In the genomic region with DNA sequence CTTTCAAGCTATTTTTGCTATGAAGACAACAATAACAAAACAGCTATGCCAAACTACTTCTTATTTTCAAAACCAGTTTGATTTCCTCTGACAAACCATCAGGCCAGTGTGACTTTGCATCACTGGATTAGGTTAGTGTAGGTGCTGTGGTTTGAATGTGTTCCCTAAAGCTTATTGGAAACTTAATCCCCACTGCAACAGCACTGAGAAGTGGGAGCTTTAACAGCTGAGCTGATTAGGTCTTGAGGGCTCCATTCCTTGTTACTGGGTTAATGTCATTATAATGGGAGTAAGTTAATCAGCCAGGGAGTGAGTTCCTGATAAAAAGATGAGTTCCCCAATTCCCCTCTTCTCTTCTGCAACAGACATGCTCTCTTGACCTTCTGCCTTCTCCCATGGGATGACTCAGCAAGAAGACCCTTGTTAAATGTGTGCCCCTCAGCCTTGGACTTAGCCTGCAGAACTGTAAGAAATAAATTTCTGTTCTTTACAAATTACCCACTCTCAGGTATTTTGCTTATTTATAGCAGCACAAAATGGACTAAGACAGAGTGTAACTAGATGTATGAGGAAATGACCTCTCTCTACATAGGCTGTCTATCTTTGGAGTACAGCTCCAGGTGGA, we compare ENCODE assay signal across 24 cellular contexts.
DNase-seq lines count a peak whose midpoint lies in the region; ATAC-seq and TF ChIP-seq lines count a peak whose summit lies in the region.
"Had no signal": no experiment of that assay in that cellular context is flagged by ENCODE, and none has a peak within 500 bp of the region (broad histone marks: within the 10 kb centered on the region; RNA-seq: fewer than 3 reads in every experiment).

No MANE protein-coding gene starts in this region.

- no peak overlapping the region for H3K4me3 ChIP-seq in DND-41 (ENCODE audit: low read depth in 1 of 2, low read length in 2 of 2)
- no peak overlapping the region for H3K4me3 ChIP-seq in IMR-90 (ENCODE audit: insufficient read depth, low read depth, low read length)
- no peak overlapping the region for H3K4me3 ChIP-seq in WERI-Rb-1 (ENCODE audit: low read depth, low read length)
- no peak overlapping the region for H3K4me3 ChIP-seq in neural progenitor cell
- H3K4me3 ChIP-seq: GM12878, MG63 had no signal

- H4K91ac ChIP-seq in IMR-90 (ENCODE audit: insufficient read depth, low read depth, low read length), result no peak overlapping the region

- no peak overlapping the region for H3K14ac ChIP-seq in IMR-90 (replicated peaks; ENCODE audit: low read depth, low read length)

- H2BK20ac ChIP-seq in IMR-90 (ENCODE audit: low read depth, low read length), result no peak overlapping the region

- no peak overlapping the region for H3K4me3 Mint-ChIP-seq in neural progenitor cell
- no peak overlapping the region for H3K4me3 Mint-ChIP-seq in effector memory CD8-positive, alpha-beta T cell
- H3K4me3 Mint-ChIP-seq: CD14-positive monocyte, HFFc6 had no signal

- no peak overlapping the region for H3K18ac ChIP-seq in IMR-90 (ENCODE audit: low read depth, low read length)

- H4K20me1 ChIP-seq in DND-41 (ENCODE audit: insufficient read depth, low read length), result no peaks in the 10 kb centered on the region
- no peaks in the 10 kb centered on the region for H4K20me1 ChIP-seq in IMR-90 (ENCODE audit: insufficient read depth, low read length)
- no peaks in the 10 kb centered on the region for H4K20me1 ChIP-seq in neural progenitor cell (ENCODE audit: low read depth)

- no peaks in the 10 kb centered on the region for H3K79me1 ChIP-seq in IMR-90 (ENCODE audit: low read depth in 1 of 2, low read length in 2 of 2)

- H2BK5ac ChIP-seq in IMR-90 (ENCODE audit: low read depth, low read length, poor library complexity, severe bottlenecking), result no peak overlapping the region

- dilution Hi-C loops in IMR-90 (cut with HindIII; ENCODE audit: low sequenced_read_pairs, unreplicated experiment), result no loop called here

- H3K4me2 ChIP-seq in DND-41 (ENCODE audit: insufficient read depth, low read length) (no peak overlapping the region), IMR-90 (ENCODE audit: low read depth, low read length) (no peak overlapping the region), neural progenitor cell (peak overlapping the region; percentile 31)

- H3K27me3 Mint-ChIP-seq in neural progenitor cell (ENCODE audit: insufficient read depth, low read depth), result no peaks in the 10 kb centered on the region
- peaks cover 0 to 8% of the 10 kb centered on the region in 2 donors for H3K27me3 Mint-ChIP-seq in effector memory CD8-positive, alpha-beta T cell

- H3K9me3 Mint-ChIP-seq in neural progenitor cell, result no peaks in the 10 kb centered on the region
- peaks cover 3 to 13% of the 10 kb centered on the region in 2 donors for H3K9me3 Mint-ChIP-seq in effector memory CD8-positive, alpha-beta T cell

- H4K8ac ChIP-seq in IMR-90 (ENCODE audit: low read depth in 2 of 2, low read length in 2 of 2), result no peak overlapping the region

- no peak overlapping the region for H3K4ac ChIP-seq in IMR-90 (ENCODE audit: low read depth, low read length)

- H2BK15ac ChIP-seq in IMR-90 (ENCODE audit: low read depth, low read length), result no peak overlapping the region

- no peak overlapping the region for H2AK5ac ChIP-seq in IMR-90 (ENCODE audit: low read depth, low read length)

- no peak for TF ChIP-seq RAD21 in IMR-90 (IDR thresholded peaks at IDR 0.05; ENCODE audit: low read length)

- H3K36me3 ChIP-seq in DND-41 (ENCODE audit: insufficient read depth, low read length) (no peaks in the 10 kb centered on the region), IMR-90 (ENCODE audit: control insufficient read depth, insufficient read depth, low read length) (no peaks in the 10 kb centered on the region), WERI-Rb-1 (no peaks in the 10 kb centered on the region), neural progenitor cell (no peaks in the 10 kb centered on the region)
- H3K36me3 ChIP-seq: MG63 had no signal

- no peak overlapping the region for H3K27ac Mint-ChIP-seq in neural progenitor cell
- no peak overlapping the region for H3K27ac Mint-ChIP-seq in effector memory CD8-positive, alpha-beta T cell
- H3K27ac Mint-ChIP-seq: CD14-positive monocyte, HFFc6 had no signal

- H3K4me1 ChIP-seq in DND-41 (ENCODE audit: insufficient read depth, low read length) (peaks cover 11% of the 10 kb centered on the region), IMR-90 (ENCODE audit: control insufficient read depth, insufficient read depth, low read length) (no peaks in the 10 kb centered on the region), neural progenitor cell (peaks cover 19% of the 10 kb centered on the region)

- peak overlapping the region; percentile 33 for H2AFZ ChIP-seq in DND-41 (ENCODE audit: low read depth, low read length)
- H2AFZ ChIP-seq in IMR-90 (replicated peaks; ENCODE audit: low read length, poor library complexity), result no peak overlapping the region
- H2AFZ ChIP-seq in neural progenitor cell (replicated peaks), result no peak overlapping the region

- TF ChIP-seq CTCF in DND-41 (IDR thresholded peaks at IDR 0.05; ENCODE audit: borderline replicate concordance, extremely low read depth, low read length, poor library complexity, severe bottlenecking) (no peak), IMR-90 (conservative IDR thresholded peaks at IDR 0.05; ENCODE audit: low read depth, low read length) (no peak), WERI-Rb-1 (IDR thresholded peaks at IDR 0.05; ENCODE audit: low read depth, low read length) (no peak), neural progenitor cell (IDR thresholded peaks at IDR 0.05) (no peak)

- H3K9ac ChIP-seq in DND-41 (ENCODE audit: low read depth, low read length) (no peak overlapping the region), IMR-90 (ENCODE audit: low read depth, low read length) (no peak overlapping the region), neural progenitor cell (no peak overlapping the region)

- POLR2A ChIA-PET in IMR-90 (lab: Charles Lee; ENCODE audit: unreplicated experiment), result no interaction called here

- in situ Hi-C loops in IMR-90 (cut with MboI; ENCODE audit: low sequenced_read_pairs), result no loop called here

- DNase-seq in DND-41, result no peak
- DNase-seq in IMR-90, result no peak
- DNase-seq in WERI-Rb-1, result peak; percentile 17
- DNase-seq in neural progenitor cell (ENCODE audit: low spot score), result peak; percentile 62
- DNase-seq in effector memory CD8-positive, alpha-beta T cell, result no peak
- no peak for DNase-seq in activated effector memory CD4-positive, alpha-beta T cell treated with Interleukin-2 at 50 U/mL for 16 hours
- DNase-seq: DMS 273 treated with DMSO at 0.1 percent for 48 hours, EL, GOT3, HFFc6, Karpas-422, MG63, NCI-H1048, NCI-H1436, NCI-H2029, NCI-H446 treated with DMSO at 0.1 percent for 48 hours, NCI-H748 treated with DMSO at 0.1 percent for 48 hours, PC-3, RPMI8226, SIG-M5, T-helper 1 cell had no signal

- no peak overlapping the region for H3K27ac ChIP-seq in DND-41 (ENCODE audit: low read length)
- H3K27ac ChIP-seq in IMR-90 (ENCODE audit: insufficient read depth, low read length), result no peak overlapping the region
- H3K27ac ChIP-seq in WERI-Rb-1, result no peak overlapping the region
- no peak overlapping the region for H3K27ac ChIP-seq in neural progenitor cell

- H3K56ac ChIP-seq in IMR-90 (ENCODE audit: extremely low read depth, insufficient read depth, low read length), result no peak overlapping the region

- no peaks in the 10 kb centered on the region for H3K9me1 ChIP-seq in IMR-90 (ENCODE audit: insufficient read depth, low read length)

- H3K9me3 ChIP-seq in DND-41 (ENCODE audit: insufficient read depth, low read length, severe bottlenecking), result no peaks in the 10 kb centered on the region
- H3K9me3 ChIP-seq in IMR-90 (ENCODE audit: control insufficient read depth, insufficient read depth, low read length), result no peaks in the 10 kb centered on the region
- H3K9me3 ChIP-seq in WERI-Rb-1 (ENCODE audit: severe bottlenecking), result no peaks in the 10 kb centered on the region
- no peaks in the 10 kb centered on the region for H3K9me3 ChIP-seq in neural progenitor cell (ENCODE audit: low read depth)
- H3K9me3 ChIP-seq: MG63 had no signal

- no TSS peak for BruUV-seq in IMR-90 (replicated peaks; lab: Mats Ljungman, UMichigan)

- H2BK120ac ChIP-seq in IMR-90 (ENCODE audit: low read depth, low read length), result no peak overlapping the region

- no peaks in the 10 kb centered on the region for H3K27me3 ChIP-seq in DND-41 (ENCODE audit: insufficient read depth, low read length, poor library complexity)
- peaks cover 2% of the 10 kb centered on the region; the same call in 1 of the 2 replicates for H3K27me3 ChIP-seq in IMR-90 (ENCODE audit: control insufficient read depth, insufficient read depth, low read length)
- H3K27me3 ChIP-seq in WERI-Rb-1 (ENCODE audit: insufficient read depth, low read depth, severe bottlenecking), result peaks cover 50% of the 10 kb centered on the region
- no peaks in the 10 kb centered on the region for H3K27me3 ChIP-seq in neural progenitor cell
- H3K27me3 ChIP-seq: MG63 had no signal

- H4K5ac ChIP-seq in IMR-90 (ENCODE audit: low read depth, low read length), result no peak overlapping the region

- H3K23ac ChIP-seq in IMR-90 (ENCODE audit: low read depth, low read length), result no peak overlapping the region

- no peak overlapping the region for H2AK9ac ChIP-seq in IMR-90 (replicated peaks; ENCODE audit: low read depth, low read length, poor library complexity)

- peaks cover 3% of the 10 kb centered on the region for H3F3A ChIP-seq in neural progenitor cell (ENCODE audit: low read depth)

- peak; percentile 50; the same call in 2 of the 3 replicates for ATAC-seq in DND-41 (ENCODE audit: insufficient read depth, low read depth)
- ATAC-seq in IMR-90 (ENCODE audit: low read depth), result no peak
- ATAC-seq in effector memory CD8-positive, alpha-beta T cell (replicated peaks), result no peak
- ATAC-seq in GM21723 (IDR thresholded peaks at IDR 0.05; ENCODE audit: unreplicated experiment), result no peak
- ATAC-seq: GM12878, PC-3 had no signal

- no peaks in the 10 kb centered on the region for H3K36me3 Mint-ChIP-seq in neural progenitor cell
- H3K36me3 Mint-ChIP-seq in effector memory CD8-positive, alpha-beta T cell (ENCODE audit: insufficient read depth), result no peaks in the 10 kb centered on the region
- H3K36me3 Mint-ChIP-seq: CD14-positive monocyte had no signal

- H3K4me1 Mint-ChIP-seq in neural progenitor cell, result peaks cover 3% of the 10 kb centered on the region
- no peaks in the 10 kb centered on the region for H3K4me1 Mint-ChIP-seq in effector memory CD8-positive, alpha-beta T cell (ENCODE audit: low read depth in 2 of 2)
- H3K4me1 Mint-ChIP-seq: CD14-positive monocyte had no signal

- H3K79me2 ChIP-seq in DND-41 (ENCODE audit: insufficient read depth, low read length) (no peaks in the 10 kb centered on the region), neural progenitor cell (ENCODE audit: low read depth) (no peaks in the 10 kb centered on the region)

- CTCF ChIA-PET in IMR-90 (lab: Yijun Ruan, JAX), result interaction anchor here (0.7 kb wide), 1 partner anchor 1326 kb away, joined by 3 read pairs; no protein-coding TSS in a partner anchor

- TF ChIP-seq POLR2A in IMR-90 (IDR thresholded peaks at IDR 0.05; ENCODE audit: low read depth, low read length), result no peak

- intact Hi-C loops in IMR-90 (cut with micrococcal nuclease), result no loop called here

Comparison
In these comparisons a context has a peak if more than half of its experiments do, and no peak if none do; other contexts are left out.
1. DNase-seq: peak in WERI-Rb-1 (single experiment) and neural progenitor cell (single experiment); none in DND-41 (single experiment), IMR-90 (single experiment), effector memory CD8-positive, alpha-beta T cell (0 of 3) and activated effector memory CD4-positive, alpha-beta T cell treated with Interleukin-2 at 50 U/mL for 16 hours (single experiment).